Comparison of ENCODE assay signal across 27 cellular contexts in the genomic region with DNA sequence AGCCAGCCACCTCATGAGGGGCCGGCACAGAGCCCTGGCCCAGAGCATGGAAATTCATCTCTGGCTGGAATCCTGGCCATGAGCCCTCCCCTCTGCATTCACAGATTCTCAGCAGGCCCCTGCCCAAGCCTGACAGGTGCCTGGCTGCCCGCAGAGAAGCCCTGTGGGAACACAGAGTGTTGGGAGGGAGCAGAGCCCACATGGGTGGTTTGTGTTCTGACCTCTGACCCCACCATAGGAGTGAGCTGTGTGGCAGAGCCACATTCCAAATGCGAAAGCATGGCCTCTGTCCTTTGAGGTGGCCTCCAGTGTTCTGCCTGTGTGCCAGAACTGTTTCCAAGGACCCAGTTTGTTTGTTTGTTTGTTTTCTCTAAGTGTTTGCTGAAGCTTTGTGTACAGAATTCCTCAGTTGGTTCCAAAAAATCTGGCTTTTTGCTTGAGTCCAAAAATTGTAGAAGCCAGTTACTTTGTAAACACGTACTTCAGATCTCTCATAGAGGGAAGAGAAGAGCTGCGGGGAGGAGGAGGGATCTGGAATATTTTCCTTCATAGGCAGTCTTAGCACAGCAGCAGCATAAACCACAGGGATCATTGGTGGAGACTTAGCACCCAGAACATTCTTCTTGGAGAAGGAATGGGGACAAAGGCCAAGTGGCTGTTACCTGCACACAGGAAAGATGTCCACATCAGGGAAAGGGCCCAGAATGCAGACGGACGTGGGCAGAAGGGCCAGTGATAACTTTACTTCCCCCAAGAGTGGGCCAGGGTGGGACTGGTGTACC. TPM values are rescaled to one million over a fixed set of nuclear protein-coding genes. Genes with fewer than 3 reads are reported as not detected.
DNase-seq lines count a peak whose midpoint lies in the region; TF ChIP-seq lines count a peak whose summit lies in the region.
"Had no signal": no experiment of that assay in that cellular context is flagged by ENCODE, and none has a peak within 500 bp of the region (broad histone marks: within the 10 kb centered on the region; RNA-seq: fewer than 3 reads in every experiment).

No MANE protein-coding gene starts in this region.

- H3K79me2 ChIP-seq in osteoblast (ENCODE audit: insufficient read depth, low read length): no peaks in the 10 kb centered on the region

- H3K4me2 ChIP-seq in osteoblast (ENCODE audit: insufficient read depth, low read length): no peak overlapping the region
- H3K4me2 ChIP-seq: BLaER1 treated with 17β-estradiol and CSF1 and Interleukin-3, amounts not matched to agents 10 nM and 100 nM had no signal

- no peaks in the 10 kb centered on the region for H4K20me1 ChIP-seq in osteoblast (ENCODE audit: insufficient read depth, low read length)
- H4K20me1 ChIP-seq: BLaER1 treated with 17β-estradiol and CSF1 and Interleukin-3, amounts not matched to agents 10 nM and 100 nM had no signal

- peak; percentile 3 for DNase-seq in G401 (ENCODE audit: low spot score)
- DNase-seq in caudate nucleus (lab: John Stamatoyannopoulos, UW): peak in 2 of 61 donors; percentile 26 to 33
- DNase-seq in osteoblast (ENCODE audit: insufficient read length, low spot score, missing footprints): peak; percentile 27
- peak; percentile 33 for DNase-seq in testis
- no peak for DNase-seq in pons (ENCODE audit: low spot score)
- DNase-seq in putamen (ENCODE audit: low spot score): no peak
- DNase-seq in mucosa of gallbladder (ENCODE audit: low spot score): no peak
- DNase-seq: activated CD4-positive, alpha-beta memory T cell treated with anti-CD3 and anti-CD28 coated beads for 36 hours; activated effector memory CD4-positive, alpha-beta T cell treated with anti-CD3 and anti-CD28 coated beads, Interleukin-2, amount 50 U/mL, for 16 hours; activated naive CD8-positive, alpha-beta T cell treated with anti-CD3 and anti-CD28 coated beads, Interleukin-2, amount 10 ng/mL, durations not matched to agents 7 days and 5 days; activated T-cell treated with anti-CD3 and anti-CD28 coated beads for 4 hours; cerebellar nuclear complex; COR-L47; DMS79; hippocampal formation; KG1; MM.1S; naive thymus-derived CD8-positive, alpha-beta T cell; NCI-H1417; NCI-H774; right cardiac atrium; stimulated activated CD4-positive, alpha-beta T cell treated with anti-CD3 and anti-CD28 coated beads, Interleukin-4, amount 100 ng/mL, for 4 hours; stimulated activated naive CD4-positive, alpha-beta T cell had no signal

- TF ChIP-seq CTCF in osteoblast (IDR thresholded peaks at IDR 0.05; ENCODE audit: extremely low read depth, low read depth, low read length) (no peak), testis (IDR thresholded peaks at IDR 0.05) (no peak)

- no peaks in the 10 kb centered on the region for H3K9me3 ChIP-seq in osteoblast (ENCODE audit: low read depth, low read length)
- H3K9me3 ChIP-seq in testis: no peaks in the 10 kb centered on the region
- H3K9me3 ChIP-seq: BLaER1 treated with 17β-estradiol and CSF1 and Interleukin-3, amounts not matched to agents 10 nM and 100 nM; thoracic aorta had no signal

- H3K4me3 ChIP-seq in osteoblast (ENCODE audit: insufficient read depth, low read length) (no peak overlapping the region), testis (no peak overlapping the region)
- H3K4me3 ChIP-seq: BLaER1 treated with 17β-estradiol and CSF1 and Interleukin-3, amounts not matched to agents 10 nM and 100 nM; SK-N-MC; thoracic aorta had no signal

- H3K27ac ChIP-seq in caudate nucleus (ENCODE audit: low read depth, low read length): peak overlapping the region; percentile 48
- H3K27ac ChIP-seq in osteoblast (ENCODE audit: low read depth, low read length): no peak overlapping the region
- peak overlapping the region; percentile 74 to 77 for H3K27ac ChIP-seq in testis
- H3K27ac ChIP-seq: BLaER1 treated with 17β-estradiol and CSF1 and Interleukin-3, amounts not matched to agents 10 nM and 100 nM; SK-N-MC; thoracic aorta had no signal

- TF ChIP-seq POLR2A in testis (IDR thresholded peaks at IDR 0.05): no peak

- H3K27me3 ChIP-seq in osteoblast (ENCODE audit: insufficient read depth, low read length) (peaks cover 8% of the 10 kb centered on the region), testis (no peaks in the 10 kb centered on the region)
- H3K27me3 ChIP-seq: BLaER1 treated with 17β-estradiol and CSF1 and Interleukin-3, amounts not matched to agents 10 nM and 100 nM had no signal

- no peaks in the 10 kb centered on the region for H3K4me1 ChIP-seq in osteoblast (ENCODE audit: insufficient read depth, low read length)
- H3K4me1 ChIP-seq in testis: peaks cover 21% of the 10 kb centered on the region

- intact Hi-C loops in testis (cut with DNase I; ENCODE audit: low total_unique reads): no loop called here

- in situ Hi-C loops in G401 (cut with HindIII; ENCODE audit: low sequenced_read_pairs): no loop called here

- H3K36me3 ChIP-seq in osteoblast (ENCODE audit: insufficient read depth, low read length) (no peaks in the 10 kb centered on the region), testis (ENCODE audit: low read depth, missing control alignments) (no peaks in the 10 kb centered on the region)
- H3K36me3 ChIP-seq: BLaER1 treated with 17β-estradiol and CSF1 and Interleukin-3, amounts not matched to agents 10 nM and 100 nM; thoracic aorta had no signal

- 58 to 67% methylated on average over 6 to 7 of the region's 7 CpGs for WGBS in testis, 2 donors

- H2AFZ ChIP-seq in osteoblast (ENCODE audit: low read length): no peak overlapping the region

RNA-seq across cellular contexts. Expression of a gene that starts 36.0 kb away (rescaled TPM):
- total RNA-seq in G401 (2014; rRNA removed; shearing (Covaris generic)): not detected in 2 replicates
- not detected in 2 replicates for total RNA-seq in osteoblast
- 1 to 10 TPM in 1 of 2 donors, under 1 TPM in 1; 0.31 to 1.4 TPM for total RNA-seq in testis
- 3.1 TPM for polyA plus RNA-seq in testis (ENCODE audit: insufficient read depth, low read depth, low replicate concordance)
- total RNA-seq in mucosa of gallbladder: 0.55 TPM
- total RNA-seq: activated CD4-positive, alpha-beta memory T cell treated with anti-CD3 and anti-CD28 coated beads for 36 hours; activated naive CD8-positive, alpha-beta T cell treated with anti-CD3 and anti-CD28 coated beads, Interleukin-2, amount 10 ng/mL, durations not matched to agents 7 days and 5 days; naive thymus-derived CD8-positive, alpha-beta T cell; RPMI7951 had no signal
- polyA plus RNA-seq: naive thymus-derived CD8-positive, alpha-beta T cell had no signal

RNA-seq across cellular contexts. Expression of a gene that starts 43.3 kb away (rescaled TPM):
- total RNA-seq in G401 (2014; rRNA removed; shearing (Covaris generic)): 1.4 and 4.4 TPM in 2 replicates
- 2.4 and 2.5 TPM in 2 replicates for total RNA-seq in osteoblast
- 10 to 100 TPM in 1 of 2 donors, 1 to 10 TPM in 1; 8.1 to 17.6 TPM for total RNA-seq in testis
- polyA plus RNA-seq in testis (ENCODE audit: insufficient read depth, low read depth, low replicate concordance): 22.7 TPM
- 4.8 TPM for total RNA-seq in mucosa of gallbladder

RNA-seq across cellular contexts. Expression of a gene that starts 43.6 kb away (rescaled TPM):
- 10.7 and 21.1 TPM in 2 replicates for total RNA-seq in G401 (2014; rRNA removed; shearing (Covaris generic))
- 59.0 and 60.1 TPM in 2 replicates for total RNA-seq in osteoblast
- total RNA-seq in testis: 100 to 1,000 TPM; 103 to 126 TPM
- 68.9 TPM for polyA plus RNA-seq in testis (ENCODE audit: insufficient read depth, low read depth, low replicate concordance)
- total RNA-seq in mucosa of gallbladder: 33.4 TPM

Comparison
In these comparisons a context has a peak if more than half of its experiments do, and no peak if none do; other contexts are left out.
1. DNase-seq: peak in G401 (single experiment), osteoblast (single experiment) and testis (single experiment); none in pons (single experiment), putamen (single experiment) and mucosa of gallbladder (single experiment).